In the genomic region with DNA sequence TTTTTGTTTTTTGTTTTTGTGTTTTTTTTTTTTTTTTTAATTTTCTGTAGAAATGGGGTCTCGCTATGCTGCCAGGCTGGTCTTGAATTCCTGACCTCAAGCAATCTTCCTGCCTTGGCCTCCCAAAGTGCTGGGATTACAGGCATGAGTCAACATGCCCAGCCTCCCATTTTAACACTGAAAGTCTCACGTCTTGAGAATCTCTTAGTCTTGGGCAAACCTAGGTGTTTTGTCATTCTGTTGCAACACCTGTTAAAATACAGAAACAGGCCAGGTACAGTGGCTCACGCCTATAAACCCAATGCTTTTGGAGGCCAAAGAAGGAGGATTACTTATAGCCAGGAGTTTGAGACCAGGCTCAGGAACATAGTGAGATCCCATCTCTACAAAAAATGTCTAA, we compare ENCODE assay signal across 6 cellular contexts.
"Had no signal": no experiment of that assay in that cellular context is flagged by ENCODE, and none has a peak within 500 bp of the region (broad histone marks: within the 10 kb centered on the region; RNA-seq: fewer than 3 reads in every experiment).

No MANE protein-coding gene starts in this region.

- H3K36me3 Mint-ChIP-seq: IgD-negative memory B cell had no signal

- H3K4me3 Mint-ChIP-seq: GM23338, H9, IgD-negative memory B cell had no signal

- H3K27ac Mint-ChIP-seq: H9, IgD-negative memory B cell had no signal

- H3K4me1 Mint-ChIP-seq: GM23338, IgD-negative memory B cell had no signal

- H2AFZ ChIP-seq: GM23338 had no signal

- H3K4me3 ChIP-seq: GM23338 had no signal

- ATAC-seq: GM23338, HepG2 had no signal

- DNase-seq: H9, HCEC 1CT, KBM-7 had no signal

- H3K4me2 ChIP-seq: GM23338 had no signal

- H3K9me3 Mint-ChIP-seq: H9 had no signal

- H3K27me3 Mint-ChIP-seq: IgD-negative memory B cell had no signal
